In genomic region chr1:161887724-161888287, GRCh38 we compare ENCODE assay signal across 32 cellular contexts.
DNase-seq lines count a peak whose midpoint lies in the region; ATAC-seq, FAIRE-seq and TF ChIP-seq lines count a peak whose summit lies in the region.
"Had no signal": no experiment of that assay in that cellular context is flagged by ENCODE, and none has a peak within 500 bp of the region (broad histone marks: within the 10 kb centered on the region; RNA-seq: fewer than 3 reads in every experiment).

No MANE protein-coding gene starts in this region.

- intact Hi-C loops in OCI-LY7 (cut with micrococcal nuclease; ENCODE audit: unreplicated experiment) (no loop called here), psoas muscle (cut with DNase I) (no loop called here), Right ventricle myocardium superior (cut with DNase I) (no loop called here)

- BruUV-seq in OCI-LY7 (replicated peaks; lab: Mats Ljungman, UMichigan) = TSS peak; percentile 16

- TF ChIP-seq CTCF in OCI-LY7 (conservative IDR thresholded peaks at IDR 0.05; ENCODE audit: low read length) = no peak
- TF ChIP-seq CTCF in psoas muscle (IDR thresholded peaks at IDR 0.05) = no peak

- H3K27ac ChIP-seq in OCI-LY7 (ENCODE audit: low read depth, low read length, poor library complexity, severe bottlenecking) (no peak overlapping the region), psoas muscle (no peak overlapping the region)
- H3K27ac ChIP-seq: RWPE1 had no signal

- POLR2A ChIA-PET in OCI-LY7 (lab: Charles Lee) = interaction anchor here (0.9 kb wide), 1 partner anchor 50 kb away, joined by 3 read pairs; no protein-coding TSS in a partner anchor

- ATAC-seq in psoas muscle (peak in 3 of 4 donors; percentile 48 to 71 (median 56)), GM19397 (IDR thresholded peaks at IDR 0.05; ENCODE audit: unreplicated experiment) (no peak), Right ventricle myocardium superior (ENCODE audit: poor library complexity) (no peak)
- ATAC-seq: K562, Panc1 had no signal

- CTCF ChIA-PET in OCI-LY7 (lab: Charles Lee; ENCODE audit: unreplicated experiment) = no interaction called here

- H3K79me2 ChIP-seq in OCI-LY7 (ENCODE audit: insufficient read depth, low read depth, low read length) = no peaks in the 10 kb centered on the region

- peak; percentile 38 for FAIRE-seq in colon (lab: Jason Lieb, UNC)
- FAIRE-seq: GM12891, GM19239, H54, HTR-8/SVneo, K562 had no signal

- DNase-seq in NCI-H2171 treated with DMSO at 0.1 percent for 48 hours (lab: John Stamatoyannopoulos, UW) (peak; percentile 28), NCI-H2171 (lab: John Stamatoyannopoulos, UW) (no peak), OCI-LY7 (ENCODE audit: low spot score) (no peak), psoas muscle (no peak), Right ventricle myocardium superior (no peak), Ammon's horn (ENCODE audit: low spot score) (no peak)
- DNase-seq: 8988T; AML-193; C1 segment of cervical spinal cord; CD4-positive, alpha-beta memory T cell; COR-L47; DMS79 treated with DMSO at 0.1 percent for 48 hours; GF-D8; Kasumi-1; NCI-H1105 treated with DMSO at 0.1 percent for 48 hours; NCI-H146; NCI-H1930; NCI-H2107; NCI-H2227 treated with DMSO at 0.1 percent for 48 hours; NCI-H69; SHP77 treated with DMSO at 0.1 percent for 48 hours; SK-N-SH; SW 1271 had no signal

- H3K4me3 ChIP-seq in OCI-LY7 (ENCODE audit: low read depth, low read length, poor library complexity, severe bottlenecking) (no peak overlapping the region), psoas muscle (no peak overlapping the region)
- H3K4me3 ChIP-seq: K562 had no signal

- no peaks in the 10 kb centered on the region for H4K20me1 ChIP-seq in OCI-LY7 (ENCODE audit: insufficient read depth, low read length)

- H3K4me2 ChIP-seq in OCI-LY7 (ENCODE audit: low read length) = no peak overlapping the region
- H3K4me2 ChIP-seq: SK-N-SH had no signal

- H2AFZ ChIP-seq in OCI-LY7 (ENCODE audit: low read length) = no peak overlapping the region

- H3K9me2 ChIP-seq in OCI-LY7 (ENCODE audit: insufficient read depth, low read length) = no peaks in the 10 kb centered on the region
- H3K9me2 ChIP-seq: SK-N-SH had no signal

- H3K4me1 ChIP-seq in OCI-LY7 (ENCODE audit: insufficient read depth, low read length, poor library complexity, severe bottlenecking) (no peaks in the 10 kb centered on the region), psoas muscle (peaks cover 27% of the 10 kb centered on the region)

- no peaks in the 10 kb centered on the region for H3K9me3 ChIP-seq in OCI-LY7 (ENCODE audit: low read length)
- H3K9me3 ChIP-seq in psoas muscle = no peaks in the 10 kb centered on the region
- H3K9me3 ChIP-seq: SK-N-SH had no signal

- 25 to 35% (median 27%) methylated on average over 3 of the region's 3 CpGs for WGBS in psoas muscle, 3 donors

- H3K36me3 ChIP-seq in OCI-LY7 (ENCODE audit: insufficient read depth, low read length) (no peaks in the 10 kb centered on the region), psoas muscle (ENCODE audit: insufficient read depth in 1 of 2, low read depth in 1 of 2) (peaks cover 0 to 15% of the 10 kb centered on the region in 2 donors)

- no peaks in the 10 kb centered on the region for H3K27me3 ChIP-seq in psoas muscle (ENCODE audit: insufficient read depth in 3 of 3, low read length in 2 of 3)

Comparison
In these comparisons a context has a peak if more than half of its experiments do, and no peak if none do; other contexts are left out.
1. ATAC-seq: peak in psoas muscle (3 of 4); none in GM19397 (single experiment) and Right ventricle myocardium superior (single experiment).